In genomic region chr4:163048447-163048846, GRCh38 we compare ENCODE assay signal across 8 cellular contexts.
DNase-seq lines count a peak whose midpoint lies in the region; ATAC-seq and TF ChIP-seq lines count a peak whose summit lies in the region.

No MANE protein-coding gene starts in this region.

- peak; percentile 89 for ATAC-seq in HG02759 (IDR thresholded peaks at IDR 0.05; ENCODE audit: unreplicated experiment)
- ATAC-seq in activated CD4-positive, CD25-positive, alpha-beta regulatory T cell treated with anti-CD3 and anti-CD28 coated beads, Interleukin-2, amount 50 U/mL, for 24 hours = no peak

- TF ChIP-seq POLR2A in NB4 (IDR thresholded peaks at IDR 0.05; ENCODE audit: extremely low read depth, insufficient read length) = no peak

- H3K4me2 ChIP-seq in osteoblast (ENCODE audit: insufficient read depth, low read length) = no peak overlapping the region

- no peak overlapping the region for H3K4me3 ChIP-seq in NB4 (ENCODE audit: low read depth, low read length)
- H3K4me3 ChIP-seq in osteoblast (ENCODE audit: insufficient read depth, low read length) = no peak overlapping the region

- no peaks in the 10 kb centered on the region for H3K36me3 ChIP-seq in osteoblast (ENCODE audit: insufficient read depth, low read length)

- H3K27me3 ChIP-seq in osteoblast (ENCODE audit: insufficient read depth, low read length) = no peaks in the 10 kb centered on the region

- no peak overlapping the region for H3K27ac ChIP-seq in osteoblast (ENCODE audit: low read depth, low read length)

- in situ Hi-C loops in GM13976 (cut with MboI; ENCODE audit: low sequenced_read_pairs, unreplicated experiment) = loop anchor here (10.0 kb wide), 1 partner anchor 544 kb away; no protein-coding TSS in a partner anchor

- H3K79me2 ChIP-seq in osteoblast (ENCODE audit: insufficient read depth, low read length) = no peaks in the 10 kb centered on the region

- peak; percentile 22 for TF ChIP-seq CTCF in AG09319 (IDR thresholded peaks at IDR 0.05; ENCODE audit: low read depth, low read length)
- peak; percentile 50 for TF ChIP-seq CTCF in GM13976 (IDR thresholded peaks at IDR 0.05; ENCODE audit: borderline replicate concordance, control extremely low read depth, extremely low read depth, insufficient read depth, missing control alignments)
- TF ChIP-seq CTCF in NB4 (IDR thresholded peaks at IDR 0.05; ENCODE audit: low read depth, low read length) = peak; percentile 37
- TF ChIP-seq CTCF in osteoblast (IDR thresholded peaks at IDR 0.05; ENCODE audit: extremely low read depth, low read depth, low read length) = peak; percentile 64

- H2AFZ ChIP-seq in osteoblast (ENCODE audit: low read length) = no peak overlapping the region

- H3K9me3 ChIP-seq in osteoblast (ENCODE audit: low read depth, low read length) = no peaks in the 10 kb centered on the region

- DNase-seq in AG09319 (ENCODE audit: extremely low read depth, low read depth) = no peak
- DNase-seq in GM13976 (ENCODE audit: low spot score) = peak; percentile 16
- DNase-seq in NB4 (ENCODE audit: low read depth) = peak; percentile 36
- DNase-seq in cerebellar cortex (ENCODE audit: low spot score) = peak; percentile 7
- DNase-seq in osteoblast (ENCODE audit: insufficient read length, low spot score, missing footprints) = peak; percentile 44
- DNase-seq in activated T-cell treated with anti-CD3 and anti-CD28 coated beads, Interleukin-2, amount 50 U/mL, for 48 hours = no peak

- H3K4me1 ChIP-seq in osteoblast (ENCODE audit: insufficient read depth, low read length) = no peaks in the 10 kb centered on the region

- no peaks in the 10 kb centered on the region for H4K20me1 ChIP-seq in osteoblast (ENCODE audit: insufficient read depth, low read length)

Comparison
In these comparisons a context has a peak if more than half of its experiments do, and no peak if none do; other contexts are left out.
1. DNase-seq: peak in GM13976 (single experiment), NB4 (single experiment), cerebellar cortex (single experiment) and osteoblast (single experiment); none in AG09319 (single experiment) and activated T-cell treated with anti-CD3 and anti-CD28 coated beads, Interleukin-2, amount 50 U/mL, for 48 hours (0 of 2).
2. Peak in every context shown above with its lines, with median percentiles within 50 percentile points of each other: CTCF ChIP-seq.